ENCODE assay signal across 14 cellular contexts in genomic region chr1:15283500-15283899, GRCh38. TPM values are rescaled to one million over a fixed set of nuclear protein-coding genes. Genes with fewer than 3 reads are reported as not detected.
DNase-seq lines count a peak whose midpoint lies in the region; ATAC-seq, FAIRE-seq and TF ChIP-seq lines count a peak whose summit lies in the region.
"Had no signal": no experiment of that assay in that cellular context is flagged by ENCODE, and none has a peak within 500 bp of the region (broad histone marks: within the 10 kb centered on the region; RNA-seq: fewer than 3 reads in every experiment).

No MANE protein-coding gene starts in this region.

- TF ChIP-seq CTCF in AG04450 (IDR thresholded peaks at IDR 0.05; ENCODE audit: low read depth, low read length) (peak; percentile 27; the same call in 1 of the 2 replicates), astrocyte (IDR thresholded peaks at IDR 0.05; ENCODE audit: insufficient read depth, low read depth, low read length) (peak; percentile 9), right atrium auricular region (IDR thresholded peaks at IDR 0.05) (peak in 1 of 2 donors; percentile 11), endothelial cell (IDR thresholded peaks at IDR 0.05; ENCODE audit: unreplicated experiment) (no peak)

- H3K36me3 ChIP-seq in astrocyte (ENCODE audit: insufficient read depth, low read length) (no peaks in the 10 kb centered on the region), right atrium auricular region (no peaks in the 10 kb centered on the region)

- H3K4me3 ChIP-seq in AG04450 (ENCODE audit: low read depth, low read length) (no peak overlapping the region), astrocyte (ENCODE audit: insufficient read depth, low read depth, low read length) (no peak overlapping the region), right atrium auricular region (no peak overlapping the region)

- no peak overlapping the region for H3K4me3 Mint-ChIP-seq in astrocyte (ENCODE audit: unreplicated experiment)
- H3K4me3 Mint-ChIP-seq in endothelial cell (ENCODE audit: unreplicated experiment) = no peak overlapping the region
- H3K4me3 Mint-ChIP-seq: CD4-positive, alpha-beta T cell had no signal

- H3K9me3 ChIP-seq in AG04450 (ENCODE audit: control insufficient read depth, insufficient read depth, low read length) (no peaks in the 10 kb centered on the region), astrocyte (ENCODE audit: insufficient read depth, low read depth, low read length) (no peaks in the 10 kb centered on the region), right atrium auricular region (no peaks in the 10 kb centered on the region)

- CTCF ChIA-PET in AG04450 (lab: Charles Lee) = interaction anchor here (0.9 to 1.7 kb wide), 4 partner anchors 10 to 155 kb away, joined by 3 to 8 read pairs (median 5); no protein-coding TSS in a partner anchor

- H3K79me2 ChIP-seq in astrocyte (ENCODE audit: insufficient read depth, low read length) = no peaks in the 10 kb centered on the region

- H3K27me3 Mint-ChIP-seq in astrocyte (ENCODE audit: low read depth, unreplicated experiment) = peaks cover 17% of the 10 kb centered on the region
- peaks cover 5% of the 10 kb centered on the region for H3K27me3 Mint-ChIP-seq in endothelial cell (ENCODE audit: unreplicated experiment)

- H3K4me2 ChIP-seq in astrocyte (ENCODE audit: low read length) = no peak overlapping the region

- H3K9me3 Mint-ChIP-seq in astrocyte (ENCODE audit: unreplicated experiment) (peaks cover 5% of the 10 kb centered on the region), endothelial cell (ENCODE audit: unreplicated experiment) (no peaks in the 10 kb centered on the region)

- H3K27ac Mint-ChIP-seq in astrocyte (ENCODE audit: unreplicated experiment) (no peak overlapping the region), endothelial cell (ENCODE audit: unreplicated experiment) (no peak overlapping the region)
- H3K27ac Mint-ChIP-seq: CD4-positive, alpha-beta T cell had no signal

- H4K20me1 ChIP-seq in astrocyte (ENCODE audit: insufficient read depth, low read length) = no peaks in the 10 kb centered on the region

- no peaks in the 10 kb centered on the region for H3K4me1 ChIP-seq in astrocyte (ENCODE audit: insufficient read depth, low read length)
- H3K4me1 ChIP-seq in right atrium auricular region = peaks cover 0 to 5% of the 10 kb centered on the region in 2 donors

- no peak for ATAC-seq in GM21717 (IDR thresholded peaks at IDR 0.05; ENCODE audit: unreplicated experiment)
- ATAC-seq in HG03108 (IDR thresholded peaks at IDR 0.05; ENCODE audit: unreplicated experiment) = no peak
- no peak for ATAC-seq in HG02981 (IDR thresholded peaks at IDR 0.05; ENCODE audit: unreplicated experiment)

- peaks cover 7% of the 10 kb centered on the region for H3K4me1 Mint-ChIP-seq in astrocyte (ENCODE audit: low read depth, unreplicated experiment)
- peaks cover 4% of the 10 kb centered on the region for H3K4me1 Mint-ChIP-seq in endothelial cell (ENCODE audit: unreplicated experiment)

- H2AFZ ChIP-seq in astrocyte (ENCODE audit: low read depth, low read length) = no peak overlapping the region

- POLR2A ChIA-PET in AG04450 (lab: Yijun Ruan, JAX) = no interaction called here

- no peak overlapping the region for H3K27ac ChIP-seq in AG04450 (ENCODE audit: low read depth, low read length)
- no peak overlapping the region for H3K27ac ChIP-seq in astrocyte (ENCODE audit: low read depth, low read length)
- H3K27ac ChIP-seq in right atrium auricular region = peak overlapping the region; percentile 71 to 84

- DNase-seq in AG04450 (ENCODE audit: low read depth, low spot score) (no peak), HPDE6-E6E7 (ENCODE audit: extremely low spot score) (peak; percentile 95), astrocyte (ENCODE audit: low read depth) (peak; percentile 36), right atrium auricular region (ENCODE audit: low spot score) (no peak), endothelial cell (ENCODE audit: low spot score) (no peak)
- DNase-seq: activated CD8-positive, alpha-beta memory T cell treated with anti-CD3 and anti-CD28 coated beads, Interleukin-2, amount 50 U/mL, for 48 hours; CD4-positive, alpha-beta T cell; midbrain; NCI-H187; SW 1271 had no signal

- H3K27me3 ChIP-seq in AG04450 (ENCODE audit: control insufficient read depth, insufficient read depth, low read length) (peaks cover 6% of the 10 kb centered on the region), astrocyte (ENCODE audit: insufficient read depth, low read length) (no peaks in the 10 kb centered on the region), right atrium auricular region (no peaks in the 10 kb centered on the region)

- H3K36me3 Mint-ChIP-seq in astrocyte (ENCODE audit: low read depth, unreplicated experiment) = no peaks in the 10 kb centered on the region
- no peaks in the 10 kb centered on the region for H3K36me3 Mint-ChIP-seq in endothelial cell (ENCODE audit: low read depth, unreplicated experiment)

- FAIRE-seq in astrocyte (lab: Jason Lieb, UNC) = no peak
- FAIRE-seq: frontal cortex had no signal

- H3K9ac ChIP-seq in astrocyte (ENCODE audit: low read length) = no peak overlapping the region

RNA-seq across cellular contexts. Expression of gene FHAD1, which starts 36.5 kb away (rescaled TPM):
- 0.09 and 0.36 TPM in 2 replicates for polyA plus RNA-seq in AG04450 (2011; rRNA removed)
- polyA minus RNA-seq in AG04450 (2011; rRNA and poly(A)+ RNA removed) = 0.30 TPM in 1 of 2 replicates, not detected in the other
- total RNA-seq in astrocyte (0.25 TPM in 1 of 2 replicates, not detected in the other), right atrium auricular region (not detected), endothelial cell (ENCODE audit: unreplicated experiment) (2.1 TPM)
- total RNA-seq: CD4-positive, alpha-beta T cell had no signal

Comparison
In these comparisons a context has a peak if more than half of its experiments do, and no peak if none do; other contexts are left out.
1. DNase-seq: peak in HPDE6-E6E7 (single experiment) and astrocyte (single experiment); none in AG04450 (single experiment), right atrium auricular region (single experiment) and endothelial cell (single experiment).
2. H3K27ac ChIP-seq: peak in right atrium auricular region (2 of 2); none in AG04450 (single experiment) and astrocyte (single experiment).